8 cellular contexts compared by ENCODE assay signal in the genomic region with DNA sequence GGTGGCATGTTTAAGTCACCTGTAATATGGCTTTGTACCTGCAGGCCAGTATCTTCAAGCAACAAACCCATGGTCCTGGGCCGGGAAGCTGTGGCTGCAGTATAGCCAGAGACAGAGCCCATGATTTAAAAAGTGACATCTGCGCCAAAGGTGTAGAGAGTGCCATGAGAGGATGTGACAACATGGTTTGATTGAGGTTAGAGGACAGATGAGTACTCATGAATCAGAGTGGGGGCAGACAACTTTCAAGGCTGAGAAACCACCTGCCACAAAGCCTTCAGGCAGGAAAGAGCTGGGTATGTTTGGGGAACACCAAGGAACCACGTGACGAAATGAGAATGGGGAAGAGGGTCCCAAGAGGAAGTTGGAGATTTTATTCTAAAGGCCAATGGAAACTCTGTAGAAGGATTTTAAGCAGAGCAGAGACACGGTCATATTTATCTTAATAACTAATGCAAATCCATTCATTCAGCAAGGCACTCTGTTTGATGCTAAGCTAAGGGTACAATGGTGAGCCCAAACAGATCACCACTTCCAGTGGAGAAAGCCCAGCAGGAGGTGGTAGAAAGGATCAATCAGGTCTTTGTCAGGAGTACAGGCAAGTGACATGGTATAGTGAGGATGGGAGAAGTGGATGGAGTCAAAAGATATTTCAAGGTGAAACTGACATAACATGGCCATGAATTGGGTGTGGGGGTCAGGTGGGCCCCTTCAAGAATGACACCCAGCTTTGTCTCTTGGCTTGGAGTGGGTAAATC. TPM values are rescaled to one million over a fixed set of nuclear protein-coding genes. Genes with fewer than 3 reads are reported as not detected.
DNase-seq lines count a peak whose midpoint lies in the region; ATAC-seq and TF ChIP-seq lines count a peak whose summit lies in the region.

No MANE protein-coding gene starts in this region.

- H3K4me3 Mint-ChIP-seq in activated naive CD4-positive, alpha-beta T cell treated with anti-CD3 and anti-CD28 coated beads, Interleukin-2, amount 50 U/mL, for 24 hours, result peak overlapping the region; percentile 11
- peak overlapping the region; percentile 1 to 25 for H3K4me3 Mint-ChIP-seq in stimulated activated naive CD8-positive, alpha-beta T cell treated with anti-CD3 and anti-CD28 coated beads, Interleukin-15, amount 100 ng/mL, for 72 hours
- H3K4me3 Mint-ChIP-seq in MCF 10A (ENCODE audit: unreplicated experiment), result no peak overlapping the region

- intact Hi-C loops in MCF 10A (cut with micrococcal nuclease), result loop anchor here (5.0 kb wide), 1 partner anchor 77 kb away; the partner anchor contains the start of gene CD164

- H3K4me1 Mint-ChIP-seq in activated naive CD4-positive, alpha-beta T cell treated with anti-CD3 and anti-CD28 coated beads, Interleukin-2, amount 50 U/mL, for 24 hours, result peaks cover 65% of the 10 kb centered on the region
- peaks cover 66% of the 10 kb centered on the region for H3K4me1 Mint-ChIP-seq in stimulated activated naive CD8-positive, alpha-beta T cell treated with anti-CD3 and anti-CD28 coated beads, Interleukin-15, amount 100 ng/mL, for 72 hours
- H3K4me1 Mint-ChIP-seq in MCF 10A (ENCODE audit: insufficient read depth, unreplicated experiment), result peaks cover 18% of the 10 kb centered on the region

- CTCF ChIA-PET in MCF 10A (lab: Yijun Ruan, JAX), result interaction anchor here (0.6 kb wide), 1 partner anchor 290 kb away, joined by 3 read pairs; no protein-coding TSS in a partner anchor

- H3K27ac Mint-ChIP-seq in activated naive CD4-positive, alpha-beta T cell treated with anti-CD3 and anti-CD28 coated beads, Interleukin-2, amount 50 U/mL, for 24 hours, result peak overlapping the region; percentile 87
- peak overlapping the region in 1 of 2 donors; percentile 5 for H3K27ac Mint-ChIP-seq in stimulated activated naive CD8-positive, alpha-beta T cell treated with anti-CD3 and anti-CD28 coated beads, Interleukin-15, amount 100 ng/mL, for 72 hours
- H3K27ac Mint-ChIP-seq in MCF 10A (ENCODE audit: low read depth, unreplicated experiment), result no peak overlapping the region

- H3K27me3 Mint-ChIP-seq in activated naive CD4-positive, alpha-beta T cell treated with anti-CD3 and anti-CD28 coated beads, Interleukin-2, amount 50 U/mL, for 24 hours, result no peaks in the 10 kb centered on the region
- H3K27me3 Mint-ChIP-seq in stimulated activated naive CD8-positive, alpha-beta T cell treated with anti-CD3 and anti-CD28 coated beads, Interleukin-15, amount 100 ng/mL, for 72 hours, result no peaks in the 10 kb centered on the region
- no peaks in the 10 kb centered on the region for H3K27me3 Mint-ChIP-seq in MCF 10A (ENCODE audit: insufficient read depth, unreplicated experiment)

- POLR2A ChIA-PET in MCF 10A (lab: Yijun Ruan, JAX), result interaction anchor here (1.7 to 3.2 kb wide), 2 partner anchors 14 to 18 kb away, joined by 5 to 8 read pairs; partner anchors contain the start of genes PPIL6 and SMPD2

- no peak for TF ChIP-seq CTCF in MCF 10A (IDR thresholded peaks at IDR 0.05; ENCODE audit: unreplicated experiment)

- peaks cover 5% of the 10 kb centered on the region for H3K9me3 Mint-ChIP-seq in activated naive CD4-positive, alpha-beta T cell treated with anti-CD3 and anti-CD28 coated beads, Interleukin-2, amount 50 U/mL, for 24 hours
- no peaks in the 10 kb centered on the region for H3K9me3 Mint-ChIP-seq in stimulated activated naive CD8-positive, alpha-beta T cell treated with anti-CD3 and anti-CD28 coated beads, Interleukin-15, amount 100 ng/mL, for 72 hours
- no peaks in the 10 kb centered on the region for H3K9me3 Mint-ChIP-seq in MCF 10A (ENCODE audit: unreplicated experiment)

- BruUV-seq in MCF 10A (replicated peaks; lab: Mats Ljungman, UMichigan), result no TSS peak

- H3K36me3 Mint-ChIP-seq in activated naive CD4-positive, alpha-beta T cell treated with anti-CD3 and anti-CD28 coated beads, Interleukin-2, amount 50 U/mL, for 24 hours, result peaks cover 15% of the 10 kb centered on the region
- H3K36me3 Mint-ChIP-seq in MCF 10A (ENCODE audit: insufficient read depth, unreplicated experiment), result peaks cover 23% of the 10 kb centered on the region

- ATAC-seq in activated CD4-positive, CD25-positive, alpha-beta regulatory T cell treated with anti-CD3 and anti-CD28 coated beads, Interleukin-2, amount 50 U/mL, for 24 hours, result peak; percentile 69 to 73
- peak; percentile 67 for ATAC-seq in stimulated activated naive CD8-positive, alpha-beta T cell treated with anti-CD3 and anti-CD28 coated beads, Interleukin-15, amount 100 ng/mL, for 72 hours

- no peak for DNase-seq in activated CD4-positive, CD25-positive, alpha-beta regulatory T cell treated with anti-CD3 and anti-CD28 coated beads, Interleukin-2, amount 50 U/mL, for 72 hours
- DNase-seq in NAMALWA (ENCODE audit: low spot score), result peak; percentile 56
- peak; percentile 46 to 60 for DNase-seq in stimulated activated naive CD8-positive, alpha-beta T cell treated with anti-CD3 and anti-CD28 coated beads, Interleukin-15, amount 100 ng/mL, for 72 hours
- no peak for DNase-seq in MCF 10A (ENCODE audit: unreplicated experiment)
- DNase-seq in NCI-H1694 treated with DMSO at 0.1 percent for 48 hours (lab: John Stamatoyannopoulos, UW), result no peak
- no peak for DNase-seq in COR-L47 (lab: John Stamatoyannopoulos, UW)

RNA-seq across cellular contexts. Expression of gene MICAL1, which starts 3.4 kb away (rescaled TPM):
- total RNA-seq in MCF 10A (2022), result 23.2 and 35.3 TPM in 2 replicates

RNA-seq across cellular contexts. Expression of gene SMPD2, which starts 18.4 kb away (rescaled TPM):
- 17.7 and 19.9 TPM in 2 replicates for total RNA-seq in MCF 10A (2022)

RNA-seq across cellular contexts. Expression of gene PPIL6, which starts 18.5 kb away (rescaled TPM):
- 3.9 and 6.5 TPM in 2 replicates for total RNA-seq in MCF 10A (2022)

RNA-seq across cellular contexts. Expression of gene ZBTB24, which starts 24.1 kb away (rescaled TPM):
- 9.6 and 10.4 TPM in 2 replicates for total RNA-seq in MCF 10A (2022)

Comparison
In these comparisons a context has a peak if more than half of its experiments do, and no peak if none do; other contexts are left out.
1. DNase-seq: peak in NAMALWA (single experiment) and stimulated activated naive CD8-positive, alpha-beta T cell treated with anti-CD3 and anti-CD28 coated beads, Interleukin-15, amount 100 ng/mL, for 72 hours (2 of 2); none in activated CD4-positive, CD25-positive, alpha-beta regulatory T cell treated with anti-CD3 and anti-CD28 coated beads, Interleukin-2, amount 50 U/mL, for 72 hours (single experiment), MCF 10A (single experiment), NCI-H1694 treated with DMSO at 0.1 percent for 48 hours (single experiment) and COR-L47 (single experiment).